Comparison of ENCODE assay signal across 23 cellular contexts in the genomic region with DNA sequence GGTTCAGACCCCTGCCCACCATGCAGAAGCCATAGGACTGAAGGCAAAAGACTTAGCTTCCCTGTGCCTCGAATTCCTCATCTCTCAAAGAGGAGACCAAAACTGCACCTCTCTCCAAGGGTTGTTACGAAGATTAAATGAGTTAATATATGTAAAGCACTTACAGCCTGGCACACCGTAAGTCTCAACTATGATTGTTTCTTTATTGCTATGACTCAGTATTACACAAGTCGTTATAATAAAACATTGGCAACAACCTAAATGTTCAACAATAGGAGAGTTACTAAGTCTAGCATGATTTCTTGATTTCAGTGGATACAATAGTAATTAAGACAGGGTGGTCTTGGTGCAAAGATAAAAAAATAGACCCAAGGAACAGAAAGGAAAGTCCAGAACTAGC. TPM values are rescaled to one million over a fixed set of nuclear protein-coding genes. Genes with fewer than 3 reads are reported as not detected.
DNase-seq lines count a peak whose midpoint lies in the region; ATAC-seq, FAIRE-seq and TF ChIP-seq lines count a peak whose summit lies in the region.
"Had no signal": no experiment of that assay in that cellular context is flagged by ENCODE, and none has a peak within 500 bp of the region (broad histone marks: within the 10 kb centered on the region; RNA-seq: fewer than 3 reads in every experiment).

No MANE protein-coding gene starts in this region.

- no peaks in the 10 kb centered on the region for H3K9me2 ChIP-seq in PC-3 (replicated peaks; ENCODE audit: low read length)

- H3K4me2 ChIP-seq in PC-3 (ENCODE audit: low read length) (no peak overlapping the region), endothelial cell of umbilical vein (ENCODE audit: insufficient read depth, low read length) (no peak overlapping the region)

- H4K20me1 ChIP-seq in PC-3 (ENCODE audit: low read length): no peaks in the 10 kb centered on the region
- H4K20me1 ChIP-seq in endothelial cell of umbilical vein (replicated peaks; ENCODE audit: control insufficient read depth, extremely low read depth, insufficient read depth, low read length): no peaks in the 10 kb centered on the region

- H3K4me1 ChIP-seq in PC-3 (ENCODE audit: insufficient read depth, low read length) (peaks cover 7% of the 10 kb centered on the region; the same call in 1 of the 2 replicates), endothelial cell of umbilical vein (ENCODE audit: control insufficient read depth, extremely low read depth, insufficient read depth, low read length) (peaks cover 12% of the 10 kb centered on the region)
- H3K4me1 ChIP-seq: HAP-1 had no signal

- FAIRE-seq in endothelial cell of umbilical vein (lab: Jason Lieb, UNC): peak; percentile 37
- FAIRE-seq: GM12892, GM19239, H54 had no signal

- DNase-seq in PC-3: peak; percentile 44
- peak; percentile 21 for DNase-seq in endothelial cell of umbilical vein (ENCODE audit: low read depth, low spot score)
- peak; percentile 1 for DNase-seq in mesenteric fat pad (ENCODE audit: low spot score)
- no peak for DNase-seq in NCI-H2029 (lab: John Stamatoyannopoulos, UW)
- DNase-seq in GM13977 (ENCODE audit: low spot score): no peak
- no peak for DNase-seq in NCI-H446 treated with DMSO at 0.1 percent for 48 hours (lab: John Stamatoyannopoulos, UW)
- no peak for DNase-seq in SW480 (ENCODE audit: low spot score)
- DNase-seq: C1 segment of cervical spinal cord; Calu3; CD4-positive, alpha-beta memory T cell; COR-L47; DMS53; DMS79 treated with DMSO at 0.1 percent for 48 hours; GF-D8; GOT3; HFFc6 had no signal

- dilution Hi-C loops in endothelial cell of umbilical vein (cut with MboI; ENCODE audit: extremely low pct_ligation_motif_present, low sequenced_read_pairs): no loop called here

- intact Hi-C loops in PC-3 (cut with micrococcal nuclease): no loop called here
- intact Hi-C loops in endothelial cell of umbilical vein (cut with micrococcal nuclease): no loop called here

- no peak overlapping the region for H3K4me3 ChIP-seq in PC-3 (ENCODE audit: low read length)
- no peak overlapping the region for H3K4me3 ChIP-seq in endothelial cell of umbilical vein (replicated peaks in 1 of 3; ENCODE audit: insufficient read depth in 1 of 3, low read depth in 1 of 3, low read length in 3 of 3)
- H3K4me3 ChIP-seq: HAP-1 had no signal

- in situ Hi-C loops in GM13977 (cut with MboI; ENCODE audit: low pct_unique_long_range_greater_than_20kb, low sequenced_read_pairs, unreplicated experiment): loop anchor here (10.0 kb wide), 1 partner anchor 126 kb away; no protein-coding TSS in a partner anchor

- TF ChIP-seq CTCF in PC-3 (conservative IDR thresholded peaks at IDR 0.05; ENCODE audit: low read depth, low read length) (no peak), endothelial cell of umbilical vein (IDR thresholded peaks at IDR 0.05; ENCODE audit: extremely low read depth in 1 of 2, insufficient read depth in 1 of 2, low read depth in 1 of 2, low read length in 2 of 2) (no peak), GM13977 (IDR thresholded peaks at IDR 0.05; ENCODE audit: extremely low read depth, insufficient read depth, missing control alignments) (no peak)

- no peak for TF ChIP-seq POLR2A in endothelial cell of umbilical vein (IDR thresholded peaks at IDR 0.05; ENCODE audit: low read depth, low read length)

- no peaks in the 10 kb centered on the region for H3K36me3 ChIP-seq in PC-3 (ENCODE audit: low read depth, low read length)
- no peaks in the 10 kb centered on the region for H3K36me3 ChIP-seq in endothelial cell of umbilical vein (ENCODE audit: control insufficient read depth in 2 of 2, extremely low read depth in 1 of 2, insufficient read depth in 2 of 2, low read length in 2 of 2)
- H3K36me3 ChIP-seq: HAP-1 had no signal

- H3K27ac ChIP-seq in PC-3 (ENCODE audit: low read length) (no peak overlapping the region), endothelial cell of umbilical vein (ENCODE audit: insufficient read depth, low read depth, low read length) (no peak overlapping the region)

- no peaks in the 10 kb centered on the region for H3K79me2 ChIP-seq in PC-3 (ENCODE audit: low read length)
- H3K79me2 ChIP-seq in endothelial cell of umbilical vein (ENCODE audit: control insufficient read depth, insufficient read depth, low read length): no peaks in the 10 kb centered on the region

- no peaks in the 10 kb centered on the region for H3F3A ChIP-seq in PC-3 (ENCODE audit: low read length, unreplicated experiment)

- H3K9me3 ChIP-seq in PC-3 (ENCODE audit: low read length): no peaks in the 10 kb centered on the region
- H3K9me3 ChIP-seq in endothelial cell of umbilical vein (replicated peaks; ENCODE audit: control insufficient read depth, insufficient read depth, low read length): no peaks in the 10 kb centered on the region
- H3K9me3 ChIP-seq: HAP-1 had no signal

- no peaks in the 10 kb centered on the region for H3K9me1 ChIP-seq in endothelial cell of umbilical vein (replicated peaks; ENCODE audit: control insufficient read depth, extremely low read depth, insufficient read depth, low read length)

- peaks cover 70% of the 10 kb centered on the region for H3K27me3 ChIP-seq in PC-3 (ENCODE audit: low read length)
- H3K27me3 ChIP-seq in endothelial cell of umbilical vein (ENCODE audit: control insufficient read depth in 2 of 2, insufficient read depth in 2 of 2, low read length in 2 of 2): no peaks in the 10 kb centered on the region

- H2AFZ ChIP-seq in PC-3 (ENCODE audit: low read length) (no peak overlapping the region), endothelial cell of umbilical vein (ENCODE audit: low read depth, low read length) (no peak overlapping the region)

- no peak; the same call in 1 of the 2 replicates for ATAC-seq in PC-3

- BruUV-seq in PC-3 (replicated peaks; lab: Mats Ljungman, UMichigan) (no TSS peak), endothelial cell of umbilical vein (replicated peaks; lab: Mats Ljungman, UMichigan) (no TSS peak)

- POLR2A ChIA-PET in PC-3 (lab: Charles Lee; ENCODE audit: unreplicated experiment): no interaction called here
- POLR2A ChIA-PET in endothelial cell of umbilical vein (lab: Charles Lee): no interaction called here

- H3K9ac ChIP-seq in PC-3 (ENCODE audit: low read length) (no peak overlapping the region), endothelial cell of umbilical vein (replicated peaks; ENCODE audit: extremely low read depth, insufficient read depth, low read length) (no peak overlapping the region)

- CTCF ChIA-PET in PC-3 (lab: Charles Lee): no interaction called here
- CTCF ChIA-PET in endothelial cell of umbilical vein (lab: Charles Lee): interaction anchor here (0.9 to 2.3 kb wide), 2 partner anchors 12 to 122 kb away, joined by 3 to 11 read pairs; no protein-coding TSS in a partner anchor

TF ChIP-seq in endothelial cell of umbilical vein, 7 proteins besides CTCF, POLR2A, EP300 and RAD21:
- TF ChIP-seq FOS (IDR thresholded peaks at IDR 0.05; ENCODE audit: borderline replicate concordance, insufficient read depth, low read length) (no peak), MYC (IDR thresholded peaks at IDR 0.05; ENCODE audit: low read depth, low read length) (no peak), JUN (IDR thresholded peaks at IDR 0.05; ENCODE audit: borderline replicate concordance, insufficient read depth, insufficient read length, low read depth) (no peak), GATA2 (IDR thresholded peaks at IDR 0.05; ENCODE audit: insufficient read depth, insufficient read length, low read depth, low read length) (no peak), POLR2AphosphoS5 (IDR thresholded peaks at IDR 0.05; ENCODE audit: insufficient read depth, low read depth, low read length) (no peak), EZH2 (IDR thresholded peaks at IDR 0.05; ENCODE audit: borderline replicate concordance, low read depth, low read length, severe bottlenecking) (no peak)

RNA-seq across cellular contexts. Expression of gene FGD5, which starts 19.6 kb away (rescaled TPM):
- total RNA-seq in PC-3 (2014; rRNA removed) (not detected in 2 replicates), endothelial cell of umbilical vein (134 and 141 TPM in 2 replicates), mesenteric fat pad (38.6 TPM)
- polyA plus RNA-seq in endothelial cell of umbilical vein: 45.4 and 49.6 TPM in 2 replicates
- 64.1 and 67.3 TPM in 2 replicates for polyA plus RNA-seq in endothelial cell of umbilical vein (2011; cell fraction: cytosol; rRNA removed)
- 75.7 and 82.0 TPM in 2 replicates for polyA plus RNA-seq in endothelial cell of umbilical vein (2011; cell fraction: nucleus; rRNA removed)
- polyA plus RNA-seq in endothelial cell of umbilical vein (2012): 84.4 and 85.0 TPM in 2 replicates
- 101 and 111 TPM in 2 replicates for polyA minus RNA-seq in endothelial cell of umbilical vein
- not detected for polyA minus RNA-seq in endothelial cell of umbilical vein (2011; cell fraction: cytosol; rRNA and poly(A)+ RNA removed)
- 93.1 and 98.3 TPM in 2 replicates for polyA minus RNA-seq in endothelial cell of umbilical vein (2011; cell fraction: nucleus; rRNA and poly(A)+ RNA removed)
- total RNA-seq: A172, A673, Calu3, HFFc6 had no signal
- polyA plus RNA-seq: BJ; CD4-positive, alpha-beta memory T cell had no signal

Comparison
In these comparisons a context has a peak if more than half of its experiments do, and no peak if none do; other contexts are left out.
1. DNase-seq: peak in PC-3 (single experiment), endothelial cell of umbilical vein (single experiment) and mesenteric fat pad (single experiment); none in NCI-H2029 (single experiment), GM13977 (single experiment), NCI-H446 treated with DMSO at 0.1 percent for 48 hours (single experiment) and SW480 (single experiment).
2. RNA of gene FGD5, which starts 19.6 kb away (total RNA-seq): 134 to 141 TPM in endothelial cell of umbilical vein and 38.6 TPM in mesenteric fat pad (single experiment); not detected in PC-3; every median in the first group is over 10 times any median in the second.